ENCODE assay signal across 7 cellular contexts in the genomic region with DNA sequence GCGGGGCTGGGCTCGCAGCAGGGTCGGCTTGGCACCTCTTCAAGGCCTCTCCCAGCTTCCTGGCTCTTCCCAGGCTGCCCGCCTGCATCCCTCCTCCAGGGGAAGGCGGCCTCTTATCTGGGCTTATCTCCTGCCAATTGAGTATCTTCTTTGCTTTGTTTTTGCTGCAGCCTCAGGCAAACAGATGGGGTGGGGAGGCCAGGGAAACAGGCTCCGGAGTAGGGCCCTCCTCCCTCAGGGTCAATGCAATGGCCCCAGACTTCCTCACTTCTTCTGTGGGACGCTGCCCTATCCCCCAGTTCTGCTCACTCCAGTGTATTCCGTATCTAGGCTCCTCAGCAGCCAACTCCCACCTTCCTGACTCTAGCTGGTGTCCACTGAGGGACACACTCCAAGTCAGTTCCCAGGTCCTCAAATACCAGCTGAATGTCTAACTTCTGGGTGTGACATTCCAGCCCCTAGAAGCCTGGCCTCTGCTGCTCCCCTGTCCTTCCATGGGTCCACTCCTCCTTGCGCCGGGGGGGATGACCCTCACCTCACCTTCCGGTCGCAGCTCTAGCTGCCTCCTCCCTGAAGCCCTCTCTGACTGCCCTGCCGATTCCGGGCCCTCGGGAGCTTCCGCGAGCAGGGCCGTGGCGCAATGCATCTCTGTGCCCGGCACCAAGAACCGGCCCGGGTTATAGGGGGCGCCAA. TPM values are rescaled to one million over a fixed set of nuclear protein-coding genes. Genes with fewer than 3 reads are reported as not detected.
DNase-seq lines count a peak whose midpoint lies in the region; ATAC-seq and TF ChIP-seq lines count a peak whose summit lies in the region.

No MANE protein-coding gene starts in this region.

- peaks cover 16 to 39% (median 27%) of the 10 kb centered on the region in 3 experiments; a peak in 6 of 7 replicates for H3K36me3 Mint-ChIP-seq in H9 (ENCODE audit: insufficient read depth in 1 of 3, low read depth in 3 of 3)
- peaks cover 8% of the 10 kb centered on the region for H3K36me3 Mint-ChIP-seq in activated CD8-positive, alpha-beta T cell treated with anti-CD3 and anti-CD28 coated beads for 36 hours (ENCODE audit: low read depth)

- H3T11ph ChIP-seq in H9 (ENCODE audit: low read length) = no peak overlapping the region

- no peak overlapping the region for H3K18ac ChIP-seq in H9 (ENCODE audit: insufficient read length, low read depth, low read length)

- H3K9me3 Mint-ChIP-seq in H9 = no peaks in the 10 kb centered on the region
- H3K9me3 Mint-ChIP-seq in activated CD8-positive, alpha-beta T cell treated with anti-CD3 and anti-CD28 coated beads for 36 hours = no peaks in the 10 kb centered on the region

- H3K4me2 ChIP-seq in H9 (ENCODE audit: insufficient read depth, insufficient read length, low read length) (peak overlapping the region; percentile 29), osteoblast (ENCODE audit: insufficient read depth, low read length) (peak overlapping the region; percentile 96)

- H3K14ac ChIP-seq in H9 (ENCODE audit: insufficient read depth, low read length) = no peak overlapping the region; the same call in 1 of the 2 replicates

- H4K20me1 ChIP-seq in H9 (ENCODE audit: control insufficient read depth, insufficient read depth, insufficient read length) (peaks cover 2% of the 10 kb centered on the region), osteoblast (ENCODE audit: insufficient read depth, low read length) (no peaks in the 10 kb centered on the region)

- no peak overlapping the region for H3K4ac ChIP-seq in H9 (ENCODE audit: low read depth, low read length)

- no peak overlapping the region for H4K8ac ChIP-seq in H9 (replicated peaks; ENCODE audit: insufficient read length, low read depth, low read length)

- peaks cover 19 to 21% of the 10 kb centered on the region in 2 experiments for H3K4me1 Mint-ChIP-seq in H9
- peaks cover 21% of the 10 kb centered on the region for H3K4me1 Mint-ChIP-seq in activated CD8-positive, alpha-beta T cell treated with anti-CD3 and anti-CD28 coated beads for 36 hours (ENCODE audit: low read depth)

- H3K9me3 ChIP-seq in H9 (ENCODE audit: control insufficient read depth, low read depth, low read length) (no peaks in the 10 kb centered on the region), osteoblast (ENCODE audit: low read depth, low read length) (no peaks in the 10 kb centered on the region)

- H3K27me3 Mint-ChIP-seq in H9 (ENCODE audit: low read depth) = no peaks in the 10 kb centered on the region; the same call in none of the 2 replicates
- H3K27me3 Mint-ChIP-seq in activated CD8-positive, alpha-beta T cell treated with anti-CD3 and anti-CD28 coated beads for 36 hours = no peaks in the 10 kb centered on the region

- H3K4me1 ChIP-seq in H9 (ENCODE audit: insufficient read depth, low read length) = no peaks in the 10 kb centered on the region
- H3K4me1 ChIP-seq in osteoblast (ENCODE audit: insufficient read depth, low read length) = peaks cover 27% of the 10 kb centered on the region

- H4K91ac ChIP-seq in H9 (ENCODE audit: insufficient read length, low read depth, low read length) = no peak overlapping the region

- no peak overlapping the region for H2BK120ac ChIP-seq in H9 (ENCODE audit: low read depth, low read length, poor library complexity, severe bottlenecking)

- H3K36me3 ChIP-seq in osteoblast (ENCODE audit: insufficient read depth, low read length) = peaks cover 23% of the 10 kb centered on the region

- POLR2A ChIA-PET in activated CD8-positive, alpha-beta T cell treated with anti-CD3 and anti-CD28 coated beads for 36 hours (lab: Charles Lee) = interaction anchor here (0.6 to 6.6 kb wide), 13 partner anchors 10 to 84 kb away, joined by 3 to 132 read pairs (median 9); partner anchors contain the start of genes BAD, ESRRA, GPR137 and PLCB3

- no peak for TF ChIP-seq CTCF in GM10266 (IDR thresholded peaks at IDR 0.05; ENCODE audit: control insufficient read depth, insufficient read depth, low read depth, missing control alignments)
- TF ChIP-seq CTCF in H9 (conservative IDR thresholded peaks at IDR 0.05) = no peak
- no peak for TF ChIP-seq CTCF in activated CD8-positive, alpha-beta T cell treated with anti-CD3 and anti-CD28 coated beads for 36 hours (IDR thresholded peaks at IDR 0.05)
- no peak for TF ChIP-seq CTCF in osteoblast (IDR thresholded peaks at IDR 0.05; ENCODE audit: extremely low read depth, low read depth, low read length)

- no peak overlapping the region for H2BK20ac ChIP-seq in H9 (ENCODE audit: low read depth, low read length, poor library complexity, severe bottlenecking)

- H3K79me1 ChIP-seq in H9 (ENCODE audit: insufficient read depth, low read depth, low read length, poor library complexity, severe bottlenecking) = no peaks in the 10 kb centered on the region

- H4K5ac ChIP-seq in H9 (ENCODE audit: insufficient read length, low read depth, low read length) = no peak overlapping the region

- H3K4me3 Mint-ChIP-seq in H9 = peak overlapping the region; percentile 97 to 99
- peak overlapping the region; percentile 96 for H3K4me3 Mint-ChIP-seq in activated CD8-positive, alpha-beta T cell treated with anti-CD3 and anti-CD28 coated beads for 36 hours

- peaks cover 15% of the 10 kb centered on the region for H3K23me2 ChIP-seq in H9 (ENCODE audit: insufficient read length, low read depth, low read length, poor library complexity, severe bottlenecking)

- no peak overlapping the region for H3K23ac ChIP-seq in H9 (ENCODE audit: insufficient read length, low read depth, low read length)

- no peak overlapping the region for H2AFZ ChIP-seq in H9 (ENCODE audit: low read length)
- H2AFZ ChIP-seq in osteoblast (ENCODE audit: low read length) = peak overlapping the region; percentile 56

- intact Hi-C loops in activated CD8-positive, alpha-beta T cell treated with anti-CD3 and anti-CD28 coated beads for 36 hours (cut with micrococcal nuclease) = no loop called here

- WGBS in H9 (ENCODE audit: extremely low coverage, insufficient read length, low lambda C conversion rate) = no CpG with 5 or more reads among the region's 23 CpGs

- no peak overlapping the region for H2BK5ac ChIP-seq in H9 (ENCODE audit: insufficient read length, low read length)

- peak overlapping the region in 2 of 3 experiments; percentile 95 to 96; a peak in 4 of 7 replicates for H3K27ac Mint-ChIP-seq in H9
- peak overlapping the region; percentile 95 for H3K27ac Mint-ChIP-seq in activated CD8-positive, alpha-beta T cell treated with anti-CD3 and anti-CD28 coated beads for 36 hours

- peak; percentile 22 for ATAC-seq in activated CD8-positive, alpha-beta T cell treated with anti-CD3 and anti-CD28 coated beads for 36 hours

- H2BK12ac ChIP-seq in H9 (ENCODE audit: insufficient read length, low read depth, low read length) = no peak overlapping the region

- no peak overlapping the region for H3K56ac ChIP-seq in H9 (ENCODE audit: insufficient read length, low read depth, low read length)

- no peak overlapping the region for H2BK15ac ChIP-seq in H9 (ENCODE audit: low read depth, low read length)

- H3K27ac ChIP-seq in H9 (ENCODE audit: insufficient read length, low read depth, low read length) = no peak overlapping the region
- H3K27ac ChIP-seq in osteoblast (ENCODE audit: low read depth, low read length) = peak overlapping the region; percentile 94

- H2AK5ac ChIP-seq in H9 (ENCODE audit: insufficient read length, low read length) = no peak overlapping the region

- H3K27me3 ChIP-seq in H9 (ENCODE audit: insufficient read depth, low read length) = no peaks in the 10 kb centered on the region
- no peaks in the 10 kb centered on the region for H3K27me3 ChIP-seq in osteoblast (ENCODE audit: insufficient read depth, low read length)

- DNase-seq in GM10266 (ENCODE audit: extremely low spot score) (peak; percentile 66), H9 (peak; percentile 80), NCI-H146 (lab: John Stamatoyannopoulos, UW) (peak; percentile 74), foreskin melanocyte (peak; percentile 59), osteoblast (ENCODE audit: insufficient read length, low spot score, missing footprints) (peak; percentile 90), NCI-H774 (lab: John Stamatoyannopoulos, UW) (no peak)
- peak; percentile 76 for DNase-seq in activated CD8-positive, alpha-beta T cell treated with anti-CD3 and anti-CD28 coated beads for 36 hours

- peak overlapping the region; percentile 42 for H3K9ac ChIP-seq in H9 (ENCODE audit: extremely low read depth, insufficient read length, low read length)

- H3K4me3 ChIP-seq in osteoblast (ENCODE audit: insufficient read depth, low read length) = peak overlapping the region; percentile 74

- CTCF ChIA-PET in activated CD8-positive, alpha-beta T cell treated with anti-CD3 and anti-CD28 coated beads for 36 hours (lab: Charles Lee) = interaction anchor here (1.2 to 6.1 kb wide), 7 partner anchors 17 to 86 kb away, joined by 3 to 77 read pairs (median 10); partner anchors contain the start of genes ESRRA, FERMT3 and PLCB3

- H3K79me2 ChIP-seq in H9 (ENCODE audit: insufficient read depth, low read length) = no peaks in the 10 kb centered on the region
- H3K79me2 ChIP-seq in osteoblast (ENCODE audit: insufficient read depth, low read length) = no peaks in the 10 kb centered on the region

RNA-seq across cellular contexts. Expression of gene BAD, which starts 15.6 kb away (rescaled TPM):
- total RNA-seq in H9 (2021) (23.3 and 25.0 TPM in 2 replicates), osteoblast (70.9 and 71.3 TPM in 2 replicates)
- 10 to 100 TPM; 17.2 to 17.7 TPM for total RNA-seq in activated CD8-positive, alpha-beta T cell treated with anti-CD3 and anti-CD28 coated beads for 36 hours

RNA-seq across cellular contexts. Expression of gene GPR137, which starts 16.8 kb away (rescaled TPM):
- 39.6 and 49.7 TPM in 2 replicates for total RNA-seq in H9 (2021)
- 10 to 100 TPM; 23.7 to 28.5 TPM for total RNA-seq in activated CD8-positive, alpha-beta T cell treated with anti-CD3 and anti-CD28 coated beads for 36 hours
- total RNA-seq in osteoblast = 13.3 and 18.5 TPM in 2 replicates

RNA-seq across cellular contexts. Expression of gene PLCB3, which starts 17.5 kb away (rescaled TPM):
- total RNA-seq in H9 (2021) = 79.3 and 80.2 TPM in 2 replicates
- total RNA-seq in activated CD8-positive, alpha-beta T cell treated with anti-CD3 and anti-CD28 coated beads for 36 hours = 1 to 10 TPM; 8.7 to 9.6 TPM
- total RNA-seq in osteoblast = 25.3 and 25.6 TPM in 2 replicates

RNA-seq across cellular contexts. Expression of gene PPP1R14B, which starts 22.1 kb away (rescaled TPM):
- total RNA-seq in H9 (2021) (358 and 363 TPM in 2 replicates), osteoblast (136 and 139 TPM in 2 replicates)
- 100 to 1,000 TPM; 285 to 287 TPM for total RNA-seq in activated CD8-positive, alpha-beta T cell treated with anti-CD3 and anti-CD28 coated beads for 36 hours

RNA-seq across cellular contexts. Expression of gene KCNK4, which starts 22.3 kb away (rescaled TPM):
- total RNA-seq in H9 (2021) (0.28 and 0.31 TPM in 2 replicates), osteoblast (0.29 and 0.36 TPM in 2 replicates)
- under 1 TPM in 1 of 2 experiments, not detected in 1; 0.23 TPM for total RNA-seq in activated CD8-positive, alpha-beta T cell treated with anti-CD3 and anti-CD28 coated beads for 36 hours
